In the genomic region with DNA sequence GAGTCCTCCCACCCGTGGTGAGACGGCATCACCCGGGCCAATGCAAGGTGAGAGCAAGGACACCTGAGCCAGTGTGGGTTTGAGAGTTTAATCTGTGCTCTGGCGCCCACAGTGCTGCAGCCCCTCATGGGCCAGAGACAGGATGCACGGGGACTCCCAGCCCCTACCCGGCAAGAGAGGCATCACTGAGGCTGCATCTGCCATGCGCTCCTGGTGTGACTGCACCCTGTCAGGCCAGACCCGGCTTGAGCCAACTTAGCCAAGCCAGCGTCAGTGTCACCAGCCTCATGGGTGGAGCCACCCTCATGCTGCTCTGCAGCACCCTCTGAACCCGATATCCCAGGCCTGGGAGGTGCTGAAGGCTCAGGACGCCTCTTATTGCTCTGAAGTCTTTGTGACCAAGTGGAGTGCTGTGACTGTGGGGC, we compare ENCODE assay signal across 2 cellular contexts.
TF ChIP-seq lines count a peak whose summit lies in the region.

No MANE protein-coding gene starts in this region.

TF ChIP-seq in A549, 52 proteins besides CTCF, POLR2A, EP300 and RAD21:
- TF ChIP-seq, protein P1, sequence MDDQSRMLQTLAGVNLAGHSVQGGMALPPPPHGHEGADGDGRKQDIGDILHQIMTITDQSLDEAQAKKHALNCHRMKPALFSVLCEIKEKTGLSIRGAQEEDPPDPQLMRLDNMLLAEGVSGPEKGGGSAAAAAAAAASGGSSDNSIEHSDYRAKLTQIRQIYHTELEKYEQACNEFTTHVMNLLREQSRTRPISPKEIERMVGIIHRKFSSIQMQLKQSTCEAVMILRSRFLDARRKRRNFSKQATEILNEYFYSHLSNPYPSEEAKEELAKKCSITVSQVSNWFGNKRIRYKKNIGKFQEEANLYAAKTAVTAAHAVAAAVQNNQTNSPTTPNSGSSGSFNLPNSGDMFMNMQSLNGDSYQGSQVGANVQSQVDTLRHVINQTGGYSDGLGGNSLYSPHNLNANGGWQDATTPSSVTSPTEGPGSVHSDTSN (IDR thresholded peaks at IDR 0.05), result peak; percentile 21; the same call in 1 of the 2 replicates
- TF ChIP-seq CEBPB (IDR thresholded peaks at IDR 0.05), result no peak
TF ChIP-seq in A549: peak in this region for 1.

TF ChIP-seq in GM12891, 5 proteins besides CTCF, POLR2A, EP300 and RAD21:
- TF ChIP-seq SPI1 (IDR thresholded peaks at IDR 0.05; ENCODE audit: low read depth, low read length) (no peak), POLR2AphosphoS5 (IDR thresholded peaks at IDR 0.05; ENCODE audit: low read depth, low read length) (peak; percentile 56; the same call in 1 of the 2 replicates)
